ENCODE assay signal across 11 cellular contexts in genomic region chr12:1001507-1001906, GRCh38.
"Had no signal": no experiment of that assay in that cellular context is flagged by ENCODE, and none has a peak within 500 bp of the region (broad histone marks: within the 10 kb centered on the region; RNA-seq: fewer than 3 reads in every experiment).

No MANE protein-coding gene starts in this region.

- FAIRE-seq: H1, H54, HTR-8/SVneo, K562 had no signal

- H3K27ac ChIP-seq: HL-60 had no signal

- H3K4me3 ChIP-seq: GM23338, K562 had no signal

- DNase-seq: H9, HCEC 1CT, HFFc6, IMR-90, KG1 had no signal

- ATAC-seq: GM23338, K562 had no signal

- H3K4me2 ChIP-seq: GM23338 had no signal

- H2AFZ ChIP-seq: GM23338 had no signal
